In genomic region chr1:214135886-214136285, GRCh38 we compare ENCODE assay signal across 28 cellular contexts.
A peak's percentile ranks its signal among the peaks of the same experiment; 100 is the strongest.
DNase-seq lines count a peak whose midpoint lies in the region.
"Had no signal": no experiment of that assay in that cellular context is flagged by ENCODE, and none has a peak within 500 bp of the region (broad histone marks: within the 10 kb centered on the region; RNA-seq: fewer than 3 reads in every experiment).

No MANE protein-coding gene starts in this region.

- H3K4me2 ChIP-seq in BLaER1: peak overlapping the region; percentile 75
- H3K4me2 ChIP-seq: SK-N-SH had no signal

- POLR2A ChIA-PET in CD8-positive, alpha-beta memory T cell (lab: Charles Lee): no interaction called here

- no peak overlapping the region for H3K27ac Mint-ChIP-seq in CD8-positive, alpha-beta memory T cell
- H3K27ac Mint-ChIP-seq: activated naive CD8-positive, alpha-beta T cell treated with anti-CD3 and anti-CD28 coated beads for 36 hours; B cell; dendritic cell treated with granulocyte-macrophage colony-stimulating factor and Interleukin-4, amounts not matched to agents 40 ng/mL and 50 ng/mL, for 4 days; natural killer cell treated with Interleukin-12 subunit alpha and Interleukin-12 subunit beta and Interleukin-15 and Interleukin-18, amount 100 ng/mL, for 72 hours; T-helper 1 cell treated with Interleukin-12 subunit alpha and Interleukin-12 subunit beta and Interleukin-4 antibody, amounts not matched to agents 30 μg/mL and 1 μg/mL, for 36 hours had no signal

- H3K27ac ChIP-seq in BLaER1 (peak overlapping the region; percentile 73), mesodermal cell (ENCODE audit: low read depth, low read length, severe bottlenecking) (peak overlapping the region; percentile 32)
- no peak overlapping the region for H3K27ac ChIP-seq in CD8-positive, alpha-beta memory T cell (ENCODE audit: low read depth, low read length)
- H3K27ac ChIP-seq: upper lobe of left lung had no signal

- H3K4me1 Mint-ChIP-seq in CD8-positive, alpha-beta memory T cell: no peaks in the 10 kb centered on the region
- H3K4me1 Mint-ChIP-seq: activated naive CD8-positive, alpha-beta T cell treated with anti-CD3 and anti-CD28 coated beads for 36 hours; B cell had no signal

- H3K27me3 Mint-ChIP-seq in CD8-positive, alpha-beta memory T cell: peaks cover 4 to 12% of the 10 kb centered on the region in 2 donors
- H3K27me3 Mint-ChIP-seq: activated naive CD8-positive, alpha-beta T cell treated with anti-CD3 and anti-CD28 coated beads for 36 hours; dendritic cell treated with granulocyte-macrophage colony-stimulating factor and Interleukin-4, amounts not matched to agents 40 ng/mL and 50 ng/mL, for 4 days had no signal

- H3K36me3 Mint-ChIP-seq in CD8-positive, alpha-beta memory T cell: no peaks in the 10 kb centered on the region
- H3K36me3 Mint-ChIP-seq: activated naive CD8-positive, alpha-beta T cell treated with anti-CD3 and anti-CD28 coated beads for 36 hours; natural killer cell treated with Interleukin-12 subunit alpha and Interleukin-12 subunit beta and Interleukin-15 and Interleukin-18, amount 100 ng/mL, for 72 hours had no signal

- no peaks in the 10 kb centered on the region for H3K36me3 ChIP-seq in BLaER1
- no peaks in the 10 kb centered on the region for H3K36me3 ChIP-seq in mesodermal cell (ENCODE audit: control insufficient read depth, insufficient read depth, low read length)
- H3K36me3 ChIP-seq in CD8-positive, alpha-beta memory T cell (ENCODE audit: insufficient read depth, low read length): no peaks in the 10 kb centered on the region
- H3K36me3 ChIP-seq: upper lobe of left lung had no signal

- H3K4me1 ChIP-seq in BLaER1: peaks cover 48% of the 10 kb centered on the region
- peaks cover 12% of the 10 kb centered on the region for H3K4me1 ChIP-seq in mesodermal cell (ENCODE audit: control insufficient read depth, insufficient read depth, low read length, poor library complexity, severe bottlenecking)
- no peaks in the 10 kb centered on the region for H3K4me1 ChIP-seq in CD8-positive, alpha-beta memory T cell (ENCODE audit: insufficient read depth, low read length)
- H3K4me1 ChIP-seq: upper lobe of left lung had no signal

- no peak overlapping the region for H3K9ac ChIP-seq in BLaER1
- H3K9ac ChIP-seq: SK-N-SH had no signal

- H3K4me3 Mint-ChIP-seq in CD8-positive, alpha-beta memory T cell: no peak overlapping the region
- H3K4me3 Mint-ChIP-seq: activated naive CD8-positive, alpha-beta T cell treated with anti-CD3 and anti-CD28 coated beads for 36 hours; B cell; dendritic cell treated with granulocyte-macrophage colony-stimulating factor and Interleukin-4, amounts not matched to agents 40 ng/mL and 50 ng/mL, for 4 days; natural killer cell treated with Interleukin-12 subunit alpha and Interleukin-12 subunit beta and Interleukin-15 and Interleukin-18, amount 100 ng/mL, for 72 hours; T-helper 1 cell treated with Interleukin-12 subunit alpha and Interleukin-12 subunit beta and Interleukin-4 antibody, amounts not matched to agents 30 μg/mL and 1 μg/mL, for 36 hours had no signal

- H4K20me1 ChIP-seq in BLaER1: no peaks in the 10 kb centered on the region

- 87 to 90% methylated on average over 5 to 6 of the region's 7 CpGs for WGBS in mesodermal cell (ENCODE audit: insufficient coverage in 2 of 2), 2 experiments

- peaks cover 0 to 6% (median 2%) of the 10 kb centered on the region in 5 donors for H3K9me3 Mint-ChIP-seq in CD8-positive, alpha-beta memory T cell
- H3K9me3 Mint-ChIP-seq: activated naive CD8-positive, alpha-beta T cell treated with anti-CD3 and anti-CD28 coated beads for 36 hours; dendritic cell treated with granulocyte-macrophage colony-stimulating factor and Interleukin-4, amounts not matched to agents 40 ng/mL and 50 ng/mL, for 4 days; T-helper 1 cell treated with Interleukin-12 subunit alpha and Interleukin-12 subunit beta and Interleukin-4 antibody, amounts not matched to agents 30 μg/mL and 1 μg/mL, for 36 hours had no signal

- DNase-seq in M059J (ENCODE audit: low read depth) (peak; percentile 78), astrocyte of the hippocampus (ENCODE audit: low read depth, low spot score) (peak; percentile 70), OCI-M2 (lab: John Stamatoyannopoulos, UW; ENCODE audit: unreplicated experiment) (no peak), HUDEP-2 (lab: John Stamatoyannopoulos, UW; ENCODE audit: unreplicated experiment in 76 of 76) (no peak), nucleus accumbens (lab: John Stamatoyannopoulos, UW) (no peak)
- DNase-seq in CD8-positive, alpha-beta memory T cell: no peak
- DNase-seq: activated CD4-positive, alpha-beta T cell treated with anti-CD3 and anti-CD28 coated beads for 4 hours; activated CD8-positive, alpha-beta memory T cell treated with anti-CD3 and anti-CD28 coated beads for 24 hours; activated effector memory CD4-positive, alpha-beta T cell treated with Interleukin-2 at 50 U/mL for 16 hours; activated naive CD8-positive, alpha-beta T cell treated with anti-CD3 and anti-CD28 coated beads for 36 hours; aorta; central memory CD4-positive, alpha-beta T cell; COR-L47; IMR-90; NCI-H1105; NCI-H2029; NCI-H345; NCI-H774; SK-N-SH; stimulated activated CD4-positive, alpha-beta T cell treated with anti-CD3 and anti-CD28 coated beads, Interleukin-2, amount 100 ng/mL, for 48 hours; substantia nigra had no signal

- H3K9me3 ChIP-seq in BLaER1 (no peaks in the 10 kb centered on the region), mesodermal cell (ENCODE audit: control insufficient read depth, low read length) (no peaks in the 10 kb centered on the region)
- no peaks in the 10 kb centered on the region for H3K9me3 ChIP-seq in CD8-positive, alpha-beta memory T cell (ENCODE audit: low read length)
- H3K9me3 ChIP-seq: SK-N-SH, upper lobe of left lung had no signal

- H3K27me3 ChIP-seq in BLaER1: no peaks in the 10 kb centered on the region
- H3K27me3 ChIP-seq in CD8-positive, alpha-beta memory T cell (ENCODE audit: insufficient read depth, low read length, poor library complexity, severe bottlenecking): no peaks in the 10 kb centered on the region
- H3K27me3 ChIP-seq: upper lobe of left lung had no signal

- CTCF ChIA-PET in CD8-positive, alpha-beta memory T cell (lab: Charles Lee): no interaction called here

- no peak overlapping the region for H3K4me3 ChIP-seq in BLaER1
- H3K4me3 ChIP-seq in mesodermal cell (ENCODE audit: extremely low read depth, insufficient read depth, low read length, poor library complexity, severe bottlenecking): no peak overlapping the region
- H3K4me3 ChIP-seq in CD8-positive, alpha-beta memory T cell (ENCODE audit: low read length): no peak overlapping the region
- H3K4me3 ChIP-seq: upper lobe of left lung had no signal

Comparison
In these comparisons a context has a peak if more than half of its experiments do, and no peak if none do; other contexts are left out.
1. DNase-seq: peak in M059J (single experiment) and astrocyte of the hippocampus (single experiment); none in OCI-M2 (single experiment), CD8-positive, alpha-beta memory T cell (0 of 5), HUDEP-2 (0 of 76) and nucleus accumbens (0 of 56).